ENCODE assay signal across 1 cellular context in the genomic region with DNA sequence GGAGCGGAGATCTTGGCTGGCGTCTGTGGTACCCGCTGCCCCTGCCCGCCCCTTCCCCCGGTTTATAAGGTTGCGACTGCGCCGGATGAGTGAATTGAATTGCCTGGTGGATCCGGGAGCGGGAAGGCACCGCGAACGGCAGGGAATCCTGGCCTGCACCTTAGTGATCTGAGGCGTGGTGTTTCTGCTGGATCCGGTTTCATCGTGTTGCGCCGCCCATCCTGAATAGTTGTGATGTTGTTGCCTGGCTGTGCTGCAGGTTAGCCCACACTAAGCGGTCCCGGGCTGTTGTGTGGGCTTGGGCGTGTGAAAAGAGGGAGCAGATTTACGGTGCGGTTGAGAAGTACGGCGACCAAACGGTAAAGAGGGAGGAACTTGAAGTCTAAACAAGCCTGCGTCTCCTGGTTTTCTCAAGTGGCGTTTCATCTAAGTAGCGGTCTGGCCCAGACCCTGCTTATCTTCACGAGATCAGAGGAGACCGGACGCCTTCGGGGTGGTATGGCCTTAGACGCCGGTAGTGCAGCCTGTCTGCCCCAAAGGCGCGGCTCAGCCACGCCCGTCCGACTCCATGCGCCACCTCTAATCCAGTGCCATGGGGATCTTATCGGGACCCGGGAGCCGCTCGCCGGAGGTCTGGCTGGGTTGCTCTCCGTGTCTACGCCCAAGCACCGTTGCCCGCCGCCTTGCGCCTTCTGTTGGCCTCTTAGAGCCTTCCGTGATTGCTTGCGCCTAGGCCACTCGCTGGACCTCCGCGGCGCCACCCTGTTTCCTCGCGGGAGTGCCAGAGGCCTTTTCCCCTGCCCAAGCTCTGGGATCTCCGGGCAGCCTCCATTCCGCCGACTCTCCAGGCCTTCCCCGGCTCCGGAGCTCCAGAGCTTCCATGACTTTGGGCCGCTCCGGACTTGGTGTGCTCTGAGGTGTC.
A peak's percentile ranks its signal among the peaks of the same experiment; 100 is the strongest.
TF ChIP-seq lines count a peak whose summit lies in the region.

No MANE protein-coding gene starts in this region.

TF ChIP-seq in HepG2, 621 proteins besides CTCF, POLR2A, EP300 and RAD21 (continued from another document and continues in another):
- TF ChIP-seq, protein P1, sequence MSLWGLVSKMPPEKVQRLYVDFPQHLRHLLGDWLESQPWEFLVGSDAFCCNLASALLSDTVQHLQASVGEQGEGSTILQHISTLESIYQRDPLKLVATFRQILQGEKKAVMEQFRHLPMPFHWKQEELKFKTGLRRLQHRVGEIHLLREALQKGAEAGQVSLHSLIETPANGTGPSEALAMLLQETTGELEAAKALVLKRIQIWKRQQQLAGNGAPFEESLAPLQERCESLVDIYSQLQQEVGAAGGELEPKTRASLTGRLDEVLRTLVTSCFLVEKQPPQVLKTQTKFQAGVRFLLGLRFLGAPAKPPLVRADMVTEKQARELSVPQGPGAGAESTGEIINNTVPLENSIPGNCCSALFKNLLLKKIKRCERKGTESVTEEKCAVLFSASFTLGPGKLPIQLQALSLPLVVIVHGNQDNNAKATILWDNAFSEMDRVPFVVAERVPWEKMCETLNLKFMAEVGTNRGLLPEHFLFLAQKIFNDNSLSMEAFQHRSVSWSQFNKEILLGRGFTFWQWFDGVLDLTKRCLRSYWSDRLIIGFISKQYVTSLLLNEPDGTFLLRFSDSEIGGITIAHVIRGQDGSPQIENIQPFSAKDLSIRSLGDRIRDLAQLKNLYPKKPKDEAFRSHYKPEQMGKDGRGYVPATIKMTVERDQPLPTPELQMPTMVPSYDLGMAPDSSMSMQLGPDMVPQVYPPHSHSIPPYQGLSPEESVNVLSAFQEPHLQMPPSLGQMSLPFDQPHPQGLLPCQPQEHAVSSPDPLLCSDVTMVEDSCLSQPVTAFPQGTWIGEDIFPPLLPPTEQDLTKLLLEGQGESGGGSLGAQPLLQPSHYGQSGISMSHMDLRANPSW (CRISPR knock-in tag; IDR thresholded peaks at IDR 0.05; ENCODE audit: borderline replicate concordance), result no peak
- TF ChIP-seq HMGA1 (CRISPR knock-in tag; conservative IDR thresholded peaks at IDR 0.05) (no peak), ZNF530 (CRISPR knock-in tag; IDR thresholded peaks at IDR 0.05; ENCODE audit: low read depth) (no peak), ZNF724P (CRISPR knock-in tag; IDR thresholded peaks at IDR 0.05; ENCODE audit: borderline replicate concordance) (no peak), ZBTB14 (CRISPR knock-in tag; IDR thresholded peaks at IDR 0.05) (no peak), ZNF782 (CRISPR knock-in tag; IDR thresholded peaks at IDR 0.05; ENCODE audit: borderline replicate concordance) (no peak), KDM5B (CRISPR knock-in tag; IDR thresholded peaks at IDR 0.05; ENCODE audit: borderline replicate concordance) (peak; percentile 57; the same call in 1 of the 2 replicates), BATF2 (CRISPR knock-in tag; IDR thresholded peaks at IDR 0.05) (no peak), ETV5 (CRISPR knock-in tag; IDR thresholded peaks at IDR 0.05; ENCODE audit: borderline replicate concordance) (peak; percentile 55; the same call in 1 of the 2 replicates), RFXAP (CRISPR knock-in tag; IDR thresholded peaks at IDR 0.05; ENCODE audit: borderline replicate concordance) (no peak; the same call in 1 of the 2 replicates), XRCC5 (optimal IDR thresholded peaks at IDR 0.05; ENCODE audit: low read length) (peak; percentile 10), SALL2 (CRISPR knock-in tag; IDR thresholded peaks at IDR 0.05) (no peak), ZNF430 (CRISPR knock-in tag; IDR thresholded peaks at IDR 0.05) (peak; percentile 63; the same call in 1 of the 2 replicates), IRF2 (CRISPR knock-in tag; IDR thresholded peaks at IDR 0.05) (0 out of 2 replicates have a peak, but pooled peaks have one; percentile 37), ZFP36 (IDR thresholded peaks at IDR 0.05; ENCODE audit: borderline replicate concordance, low read depth, low read length, partially characterized antibody) (no peak), ZNF501 (CRISPR knock-in tag; IDR thresholded peaks at IDR 0.05) (peak; percentile 29; the same call in 1 of the 2 replicates), MIER3 (CRISPR knock-in tag; IDR thresholded peaks at IDR 0.05; ENCODE audit: borderline replicate concordance) (no peak), ZNF407 (CRISPR knock-in tag; IDR thresholded peaks at IDR 0.05; ENCODE audit: not compliant biosample characterization) (no peak), TEAD3 (CRISPR knock-in tag; optimal IDR thresholded peaks at IDR 0.05; ENCODE audit: borderline replicate concordance) (peak; percentile 37), SP1 (IDR thresholded peaks at IDR 0.05) (no peak), SP1 (CRISPR knock-in tag; IDR thresholded peaks at IDR 0.05) (0 out of 2 replicates have a peak, but pooled peaks have one; percentile 16), NPAS2 (CRISPR knock-in tag; IDR thresholded peaks at IDR 0.05; ENCODE audit: borderline replicate concordance) (0 out of 2 replicates have a peak, but pooled peaks have one; percentile 39), CCDC6 (CRISPR knock-in tag; IDR thresholded peaks at IDR 0.05) (peak; percentile 62; the same call in 1 of the 2 replicates), NFE2 (CRISPR knock-in tag; IDR thresholded peaks at IDR 0.05) (no peak), DMAP1 (CRISPR knock-in tag; IDR thresholded peaks at IDR 0.05) (peak; percentile 51; the same call in 1 of the 2 replicates), IKZF1 (IDR thresholded peaks at IDR 0.05) (no peak), SIX4 (CRISPR knock-in tag; IDR thresholded peaks at IDR 0.05) (peak; percentile 89), ZNF264 (CRISPR knock-in tag; IDR thresholded peaks at IDR 0.05) (no peak), RXRA (CRISPR knock-in tag; IDR thresholded peaks at IDR 0.05) (no peak), MED1 (CRISPR knock-in tag; IDR thresholded peaks at IDR 0.05) (no peak; the same call in none of the 2 replicates), ISX (CRISPR knock-in tag; conservative IDR thresholded peaks at IDR 0.05) (no peak; the same call in 1 of the 2 replicates), JARID2 (CRISPR knock-in tag; IDR thresholded peaks at IDR 0.05; ENCODE audit: insufficient replicate concordance) (peak; percentile 31), MYC (CRISPR knock-in tag; IDR thresholded peaks at IDR 0.05; ENCODE audit: borderline replicate concordance) (peak; percentile 21; the same call in 1 of the 2 replicates), ZMYM4 (CRISPR knock-in tag; IDR thresholded peaks at IDR 0.05) (no peak), SUZ12 (IDR thresholded peaks at IDR 0.05; ENCODE audit: low read depth, low read length) (no peak), IRX3 (CRISPR knock-in tag; IDR thresholded peaks at IDR 0.05; ENCODE audit: borderline replicate concordance, low read depth) (no peak), PRDM10 (CRISPR knock-in tag; IDR thresholded peaks at IDR 0.05; ENCODE audit: low read depth) (peak; percentile 63; the same call in 1 of the 2 replicates), GATAD2A (CRISPR knock-in tag; IDR thresholded peaks at IDR 0.05) (peak; percentile 45; the same call in 1 of the 2 replicates), ZSCAN20 (CRISPR knock-in tag; IDR thresholded peaks at IDR 0.05; ENCODE audit: borderline replicate concordance) (no peak; the same call in 1 of the 2 replicates)
- TF ChIP-seq, protein P2, sequence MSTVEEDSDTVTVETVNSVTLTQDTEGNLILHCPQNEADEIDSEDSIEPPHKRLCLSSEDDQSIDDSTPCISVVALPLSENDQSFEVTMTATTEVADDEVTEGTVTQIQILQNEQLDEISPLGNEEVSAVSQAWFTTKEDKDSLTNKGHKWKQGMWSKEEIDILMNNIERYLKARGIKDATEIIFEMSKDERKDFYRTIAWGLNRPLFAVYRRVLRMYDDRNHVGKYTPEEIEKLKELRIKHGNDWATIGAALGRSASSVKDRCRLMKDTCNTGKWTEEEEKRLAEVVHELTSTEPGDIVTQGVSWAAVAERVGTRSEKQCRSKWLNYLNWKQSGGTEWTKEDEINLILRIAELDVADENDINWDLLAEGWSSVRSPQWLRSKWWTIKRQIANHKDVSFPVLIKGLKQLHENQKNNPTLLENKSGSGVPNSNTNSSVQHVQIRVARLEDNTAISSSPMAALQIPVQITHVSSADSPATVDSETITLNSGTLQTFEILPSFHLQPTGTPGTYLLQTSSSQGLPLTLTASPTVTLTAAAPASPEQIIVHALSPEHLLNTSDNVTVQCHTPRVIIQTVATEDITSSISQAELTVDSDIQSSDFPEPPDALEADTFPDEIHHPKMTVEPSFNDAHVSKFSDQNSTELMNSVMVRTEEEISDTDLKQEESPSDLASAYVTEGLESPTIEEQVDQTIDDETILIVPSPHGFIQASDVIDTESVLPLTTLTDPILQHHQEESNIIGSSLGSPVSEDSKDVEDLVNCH (CRISPR knock-in tag; IDR thresholded peaks at IDR 0.05), result no peak
